9 cellular contexts compared by ENCODE assay signal in genomic region chr3:152737021-152737908, GRCh38.
DNase-seq lines count a peak whose midpoint lies in the region; ATAC-seq and FAIRE-seq lines count a peak whose summit lies in the region.
"Had no signal": no experiment of that assay in that cellular context is flagged by ENCODE, and none has a peak within 500 bp of the region (broad histone marks: within the 10 kb centered on the region; RNA-seq: fewer than 3 reads in every experiment).

No MANE protein-coding gene starts in this region.

- no peak for FAIRE-seq in urothelium cell line (lab: Jason Lieb, UNC)

- peak; percentile 53 for DNase-seq in AML-193 (lab: John Stamatoyannopoulos, UW)
- DNase-seq in amniotic epithelial cell (ENCODE audit: low read depth): peak; percentile 69
- DNase-seq in urothelium cell line (ENCODE audit: low spot score): peak; percentile 67
- DNase-seq in HuH-7.5 (ENCODE audit: low spot score): no peak
- no peak for DNase-seq in DMS53 treated with DMSO at 0.1 percent for 48 hours (lab: John Stamatoyannopoulos, UW; ENCODE audit: unreplicated experiment)
- no peak for DNase-seq in NCI-H1417 treated with DMSO at 0.1 percent for 48 hours (lab: John Stamatoyannopoulos, UW)
- DNase-seq: psoas muscle had no signal

- ATAC-seq in GM19438 (IDR thresholded peaks at IDR 0.05; ENCODE audit: low read depth, unreplicated experiment) (peak; percentile 99), HG03196 (IDR thresholded peaks at IDR 0.05; ENCODE audit: unreplicated experiment) (peak; percentile 100)

Comparison
In these comparisons a context has a peak if more than half of its experiments do, and no peak if none do; other contexts are left out.
1. DNase-seq: peak in AML-193 (2 of 2), amniotic epithelial cell (single experiment) and urothelium cell line (single experiment); none in HuH-7.5 (single experiment), DMS53 treated with DMSO at 0.1 percent for 48 hours (single experiment) and NCI-H1417 treated with DMSO at 0.1 percent for 48 hours (single experiment).